9 cellular contexts compared by ENCODE assay signal in genomic region chr7:50397320-50397970, GRCh38. TPM values are rescaled to one million over a fixed set of nuclear protein-coding genes. Genes with fewer than 3 reads are reported as not detected.
DNase-seq lines count a peak whose midpoint lies in the region; ATAC-seq and TF ChIP-seq lines count a peak whose summit lies in the region.
"Had no signal": no experiment of that assay in that cellular context is flagged by ENCODE, and none has a peak within 500 bp of the region (broad histone marks: within the 10 kb centered on the region; RNA-seq: fewer than 3 reads in every experiment).

No MANE protein-coding gene starts in this region.

- H3K27ac Mint-ChIP-seq in activated CD4-positive, alpha-beta T cell treated with anti-CD3 and anti-CD28 coated beads, Interleukin-2, amount 10 ng/mL, durations not matched to agents 24 days and 14 days: peak overlapping the region; percentile 97
- H3K27ac Mint-ChIP-seq in natural killer cell: peak overlapping the region; percentile 82 to 95

- peaks cover 0 to 6% (median 0%) of the 10 kb centered on the region in 3 donors for H3K36me3 ChIP-seq in esophagus squamous epithelium

- no peaks in the 10 kb centered on the region for H3K9me3 Mint-ChIP-seq in activated CD4-positive, alpha-beta T cell treated with anti-CD3 and anti-CD28 coated beads, Interleukin-2, amount 10 ng/mL, durations not matched to agents 24 days and 14 days
- no peaks in the 10 kb centered on the region for H3K9me3 Mint-ChIP-seq in natural killer cell

- H3K4me1 Mint-ChIP-seq in activated CD4-positive, alpha-beta T cell treated with anti-CD3 and anti-CD28 coated beads, Interleukin-2, amount 10 ng/mL, durations not matched to agents 24 days and 14 days: peaks cover 63% of the 10 kb centered on the region
- H3K4me1 Mint-ChIP-seq in natural killer cell: peaks cover 60 to 67% of the 10 kb centered on the region in 2 donors

- DNase-seq in activated CD4-positive, alpha-beta T cell treated with anti-CD3 and anti-CD28 coated beads, Interleukin-2, amount 10 ng/mL, durations not matched to agents 24 days and 14 days: peak; percentile 87
- DNase-seq in activated CD4-positive, alpha-beta T cell treated with anti-CD3 and anti-CD28 coated beads, Interleukin-2, amount 50 U/mL, for 48 hours: no peak
- DNase-seq in natural killer cell (no peak), NCI-H1092 treated with DMSO at 0.1 percent for 48 hours (lab: John Stamatoyannopoulos, UW) (no peak), esophagus squamous epithelium (lab: John Stamatoyannopoulos, UW) (no peak)
- DNase-seq in NK-92 treated with Interleukin-12 subunit alpha and Interleukin-12 subunit beta, amount 100 ng/mL, for 24 hours (lab: John Stamatoyannopoulos, UW): no peak
- DNase-seq: NCI-H526 had no signal

- H3K9me3 ChIP-seq in esophagus squamous epithelium: no peaks in the 10 kb centered on the region

- H3K4me1 ChIP-seq in esophagus squamous epithelium: peaks cover 0 to 8% (median 2%) of the 10 kb centered on the region in 3 donors

- no peaks in the 10 kb centered on the region for H3K27me3 Mint-ChIP-seq in activated CD4-positive, alpha-beta T cell treated with anti-CD3 and anti-CD28 coated beads, Interleukin-2, amount 10 ng/mL, durations not matched to agents 24 days and 14 days
- H3K27me3 Mint-ChIP-seq in natural killer cell (ENCODE audit: low read depth in 2 of 2): no peaks in the 10 kb centered on the region

- intact Hi-C loops in activated CD4-positive, alpha-beta T cell treated with anti-CD3 and anti-CD28 coated beads, Interleukin-2, amount 10 ng/mL, durations not matched to agents 24 days and 14 days (cut with micrococcal nuclease): loop anchor here (1.0 to 5.0 kb wide), 9 partner anchors 21 to 435 kb away; no protein-coding TSS in a partner anchor
- intact Hi-C loops in natural killer cell (cut with micrococcal nuclease) (loop anchor here (5.0 kb wide), 1 partner anchor 35 kb away; no protein-coding TSS in a partner anchor), esophagus squamous epithelium (cut with DNase I) (no loop called here)

- ATAC-seq in GM21529 (IDR thresholded peaks at IDR 0.05; ENCODE audit: unreplicated experiment) (peak; percentile 66), HG03439 (IDR thresholded peaks at IDR 0.05; ENCODE audit: unreplicated experiment) (peak; percentile 64), natural killer cell (peak; percentile 56 to 74 (median 60))

- H3K27me3 ChIP-seq in esophagus squamous epithelium: peaks cover 0 to 52% (median 0%) of the 10 kb centered on the region in 4 donors

- no peak overlapping the region for H3K27ac ChIP-seq in esophagus squamous epithelium

- WGBS in esophagus squamous epithelium, 2 donors: 69 to 87% methylated on average over 2 of the region's 2 CpGs

- H3K4me3 Mint-ChIP-seq in activated CD4-positive, alpha-beta T cell treated with anti-CD3 and anti-CD28 coated beads, Interleukin-2, amount 10 ng/mL, durations not matched to agents 24 days and 14 days: peak overlapping the region; percentile 82
- H3K4me3 Mint-ChIP-seq in natural killer cell: peak overlapping the region; percentile 75

- no peak for TF ChIP-seq CTCF in natural killer cell (IDR thresholded peaks at IDR 0.05)
- no peak for TF ChIP-seq CTCF in esophagus squamous epithelium (IDR thresholded peaks at IDR 0.05)

- H3K36me3 Mint-ChIP-seq in activated CD4-positive, alpha-beta T cell treated with anti-CD3 and anti-CD28 coated beads, Interleukin-2, amount 10 ng/mL, durations not matched to agents 24 days and 14 days (ENCODE audit: low read depth): peaks cover 76% of the 10 kb centered on the region
- peaks cover 34% of the 10 kb centered on the region for H3K36me3 Mint-ChIP-seq in natural killer cell

- no peak overlapping the region for H3K4me3 ChIP-seq in esophagus squamous epithelium

- no peak for TF ChIP-seq POLR2A in esophagus squamous epithelium (IDR thresholded peaks at IDR 0.05)

RNA-seq across cellular contexts. Expression of gene FIGNL1, which starts 52.7 kb away (rescaled TPM):
- 44.7 and 47.4 TPM in 2 replicates for total RNA-seq in activated CD4-positive, alpha-beta T cell treated with anti-CD3 and anti-CD28 coated beads, Interleukin-2, amount 10 ng/mL, durations not matched to agents 24 days and 14 days
- total RNA-seq in natural killer cell: 10 to 100 TPM in 1 of 3 donors, 1 to 10 TPM in 2; 5.5 to 12.6 (median 7.6) TPM
- total RNA-seq in esophagus squamous epithelium: 10 to 100 TPM in 3 of 4 donors, 1 to 10 TPM in 1; 6.6 to 22.8 (median 22.1) TPM
